In genomic region chr11:26522912-26523610, GRCh38 we compare ENCODE assay signal across 10 cellular contexts. TPM values are rescaled to one million over a fixed set of nuclear protein-coding genes. Genes with fewer than 3 reads are reported as not detected.
DNase-seq lines count a peak whose midpoint lies in the region; ATAC-seq and TF ChIP-seq lines count a peak whose summit lies in the region.
"Had no signal": no experiment of that assay in that cellular context is flagged by ENCODE, and none has a peak within 500 bp of the region (broad histone marks: within the 10 kb centered on the region; RNA-seq: fewer than 3 reads in every experiment).

No MANE protein-coding gene starts in this region.

- no peaks in the 10 kb centered on the region for H3K36me3 Mint-ChIP-seq in endodermal cell (ENCODE audit: low read depth)
- H3K36me3 Mint-ChIP-seq: CD4-positive, CD25-positive, alpha-beta regulatory T cell had no signal

- H3K36me3 ChIP-seq in endodermal cell (ENCODE audit: control insufficient read depth, insufficient read depth, low read length), result no peaks in the 10 kb centered on the region

- no peaks in the 10 kb centered on the region for H3K4me1 ChIP-seq in endodermal cell (ENCODE audit: control insufficient read depth, insufficient read depth, low read length)

- no peaks in the 10 kb centered on the region for H3K9me3 ChIP-seq in endodermal cell (ENCODE audit: control insufficient read depth, low read length)

- H3K27ac ChIP-seq in endodermal cell (ENCODE audit: low read depth, low read length), result no peak overlapping the region

- no peak overlapping the region for H3K27ac Mint-ChIP-seq in endodermal cell
- H3K27ac Mint-ChIP-seq: CD4-positive, CD25-positive, alpha-beta regulatory T cell had no signal

- H3K27me3 Mint-ChIP-seq in endodermal cell (ENCODE audit: insufficient read depth), result peaks cover 41% of the 10 kb centered on the region
- H3K27me3 Mint-ChIP-seq: CD4-positive, CD25-positive, alpha-beta regulatory T cell had no signal

- no peaks in the 10 kb centered on the region for H3K9me3 Mint-ChIP-seq in endodermal cell

- H3K4me3 Mint-ChIP-seq in endodermal cell, result peak overlapping the region; percentile 44
- H3K4me3 Mint-ChIP-seq: CD4-positive, CD25-positive, alpha-beta regulatory T cell had no signal

- peak overlapping the region; percentile 3 for H3K4me3 ChIP-seq in endodermal cell (ENCODE audit: low read length)

- H3K9ac ChIP-seq in endodermal cell (ENCODE audit: extremely low read depth, low read length, poor library complexity, severe bottlenecking), result no peak overlapping the region

- peaks cover 3% of the 10 kb centered on the region for H3K4me1 Mint-ChIP-seq in endodermal cell
- H3K4me1 Mint-ChIP-seq: CD4-positive, CD25-positive, alpha-beta regulatory T cell had no signal

- no peak for ATAC-seq in GM21526 (IDR thresholded peaks at IDR 0.05; ENCODE audit: low FRiP score, unreplicated experiment)

- peaks cover 15% of the 10 kb centered on the region for H3K27me3 ChIP-seq in endodermal cell (ENCODE audit: control insufficient read depth, insufficient read depth, low read length, poor library complexity, severe bottlenecking)

- peak; percentile 27 to 59 for DNase-seq in NCI-H526 (lab: John Stamatoyannopoulos, UW)
- DNase-seq in NCI-H526 treated with DMSO at 0.1 percent for 48 hours (lab: John Stamatoyannopoulos, UW), result no peak
- DNase-seq in NCI-H146 treated with DMSO at 0.1 percent for 48 hours (lab: John Stamatoyannopoulos, UW; ENCODE audit: unreplicated experiment), result peak; percentile 90
- DNase-seq in endodermal cell, result peak; percentile 68
- peak; percentile 1 for DNase-seq in stromal cell of bone marrow (ENCODE audit: low read depth)
- no peak for DNase-seq in activated CD8-positive, alpha-beta memory T cell treated with anti-CD3 and anti-CD28 coated beads, Interleukin-2, amount 50 U/mL, for 48 hours
- DNase-seq in kidney glomerular epithelial cell (lab: John Stamatoyannopoulos, UW), result no peak
- DNase-seq: CD4-positive, CD25-positive, alpha-beta regulatory T cell had no signal

- WGBS in endodermal cell (ENCODE audit: insufficient coverage in 1 of 2, insufficient read length in 1 of 2), 2 experiments, result 55 to 63% methylated on average over 6 to 12 of the region's 12 CpGs

- TF ChIP-seq CTCF in endodermal cell (conservative IDR thresholded peaks at IDR 0.05), result peak; percentile 75

RNA-seq across cellular contexts. Expression of gene MUC15, which starts 49.0 kb away (rescaled TPM):
- total RNA-seq in endodermal cell, result not detected
- not detected for polyA plus RNA-seq in endodermal cell (2013, experiment 1 of 2)
- polyA plus RNA-seq in endodermal cell (2013, experiment 2 of 2), result not detected
- total RNA-seq: CD4-positive, CD25-positive, alpha-beta regulatory T cell; dermis microvascular lymphatic vessel endothelial cell had no signal
- polyA plus RNA-seq: CD4-positive, CD25-positive, alpha-beta regulatory T cell had no signal

Comparison
In these comparisons a context has a peak if more than half of its experiments do, and no peak if none do; other contexts are left out.
1. DNase-seq: peak in NCI-H526 (2 of 2), NCI-H146 treated with DMSO at 0.1 percent for 48 hours (single experiment), endodermal cell (single experiment) and stromal cell of bone marrow (single experiment); none in NCI-H526 treated with DMSO at 0.1 percent for 48 hours (single experiment), activated CD8-positive, alpha-beta memory T cell treated with anti-CD3 and anti-CD28 coated beads, Interleukin-2, amount 50 U/mL, for 48 hours (single experiment) and kidney glomerular epithelial cell (single experiment).